In genomic region chr10:68562666-68563522, GRCh38 we compare ENCODE assay signal across 8 cellular contexts. TPM values are rescaled to one million over a fixed set of nuclear protein-coding genes. Genes with fewer than 3 reads are reported as not detected.
A peak's percentile ranks its signal among the peaks of the same experiment; 100 is the strongest.
DNase-seq lines count a peak whose midpoint lies in the region; ATAC-seq, FAIRE-seq and TF ChIP-seq lines count a peak whose summit lies in the region.

No MANE protein-coding gene starts in this region.

- CTCF ChIA-PET in A673 (lab: Charles Lee) (no interaction called here), WTC11 (lab: Charles Lee) (interaction anchor here (1.0 to 2.4 kb wide), 2 partner anchors 12 to 13 kb away, joined by 4 to 16 read pairs; no protein-coding TSS in a partner anchor)

- H3K27ac Mint-ChIP-seq in WTC11 (peak overlapping the region; percentile 99), immature natural killer cell (no peak overlapping the region)

- no peaks in the 10 kb centered on the region for H3K36me3 ChIP-seq in A673 (ENCODE audit: insufficient read depth, low read length, poor library complexity, severe bottlenecking)

- H3K9me3 Mint-ChIP-seq in WTC11, result no peaks in the 10 kb centered on the region
- peaks cover 0 to 3% (median 0%) of the 10 kb centered on the region in 6 donors for H3K9me3 Mint-ChIP-seq in immature natural killer cell

- no peaks in the 10 kb centered on the region; the same call in 1 of the 2 replicates for H3K27me3 Mint-ChIP-seq in WTC11 (ENCODE audit: low read depth)
- H3K27me3 Mint-ChIP-seq in immature natural killer cell (ENCODE audit: low read depth in 3 of 3), result peaks cover 15 to 32% (median 23%) of the 10 kb centered on the region in 3 donors

- POLR2A ChIA-PET in A673 (lab: Charles Lee; ENCODE audit: low non-redundant PET) (no interaction called here), WTC11 (lab: Charles Lee) (interaction anchor here (0.6 to 4.9 kb wide), 2 partner anchors 37 to 112 kb away, joined by 5 to 61 read pairs; no protein-coding TSS in a partner anchor)

- in situ Hi-C loops in G401 (cut with HindIII; ENCODE audit: low sequenced_read_pairs), result no loop called here

- H3K9me3 ChIP-seq in A673 (ENCODE audit: low read depth, low read length, poor library complexity, severe bottlenecking), result no peaks in the 10 kb centered on the region

- intact Hi-C loops in A673 (cut with micrococcal nuclease; ENCODE audit: unreplicated experiment), result loop anchor here (5.0 kb wide), 1 partner anchor 159 kb away; the partner anchor contains the start of gene CCAR1

- H3K4me3 Mint-ChIP-seq in WTC11, result peak overlapping the region; percentile 98
- peak overlapping the region in 3 of 5 donors; percentile 33 to 44 (median 35) for H3K4me3 Mint-ChIP-seq in immature natural killer cell

- no peaks in the 10 kb centered on the region for H3K27me3 ChIP-seq in A673 (replicated peaks; ENCODE audit: insufficient read depth, low read depth, low read length, poor library complexity)

- FAIRE-seq in HTR-8/SVneo (lab: Jason Lieb, UNC), result no peak

- peak overlapping the region; percentile 76 for H3K27ac ChIP-seq in A673 (ENCODE audit: low read depth, low read length, poor library complexity, severe bottlenecking)

- peaks cover 11% of the 10 kb centered on the region for H3K36me3 Mint-ChIP-seq in WTC11
- no peaks in the 10 kb centered on the region for H3K36me3 Mint-ChIP-seq in immature natural killer cell

- peaks cover 17% of the 10 kb centered on the region for H3K4me1 ChIP-seq in A673 (ENCODE audit: insufficient read depth, low read length, poor library complexity, severe bottlenecking)

- ATAC-seq in WTC11 (peak; percentile 64), GM21381 (IDR thresholded peaks at IDR 0.05; ENCODE audit: unreplicated experiment) (no peak)

- peak overlapping the region; percentile 80 for H3K4me3 ChIP-seq in A673 (ENCODE audit: low read depth, low read length, poor library complexity, severe bottlenecking)

- peaks cover 55% of the 10 kb centered on the region for H3K4me1 Mint-ChIP-seq in WTC11
- H3K4me1 Mint-ChIP-seq in immature natural killer cell, result peaks cover 18 to 36% of the 10 kb centered on the region in 2 donors

- TF ChIP-seq CTCF in A673 (conservative IDR thresholded peaks at IDR 0.05; ENCODE audit: low read depth, low read length) (no peak), WTC11 (IDR thresholded peaks at IDR 0.05) (no peak)

- BruUV-seq in A673 (replicated peaks; lab: Mats Ljungman, UMichigan), result TSS peak; percentile 42

- DNase-seq in A673 (ENCODE audit: low spot score), result peak; percentile 56
- peak; percentile 5 for DNase-seq in G401 (ENCODE audit: low spot score)
- peak; percentile 21 for DNase-seq in WTC11 (ENCODE audit: low spot score)
- no peak for DNase-seq in immature natural killer cell
- no peak for DNase-seq in HTR-8/SVneo (ENCODE audit: insufficient read length, low spot score)
- no peak for DNase-seq in AML-193 (lab: John Stamatoyannopoulos, UW)
- no peak for DNase-seq in stimulated activated CD8-positive, alpha-beta memory T cell treated with anti-CD3 and anti-CD28 coated beads, Interleukin-4, amount 100 ng/mL, for 48 hours

TF ChIP-seq in WTC11, 78 proteins besides CTCF, POLR2A, EP300 and RAD21 (continues in another document):
- TF ChIP-seq RELA (CRISPR knock-in tag; IDR thresholded peaks at IDR 0.05; ENCODE audit: borderline replicate concordance) (no peak), CDX4 (CRISPR knock-in tag; IDR thresholded peaks at IDR 0.05; ENCODE audit: borderline replicate concordance) (no peak), ZNF121 (CRISPR knock-in tag; IDR thresholded peaks at IDR 0.05) (no peak), KAT7 (CRISPR knock-in tag; IDR thresholded peaks at IDR 0.05; ENCODE audit: borderline replicate concordance) (no peak), ZNF671 (CRISPR knock-in tag; IDR thresholded peaks at IDR 0.05) (no peak), MAX (CRISPR knock-in tag; IDR thresholded peaks at IDR 0.05) (peak; percentile 68; the same call in 1 of the 2 replicates), ETV6 (CRISPR knock-in tag; IDR thresholded peaks at IDR 0.05) (peak; percentile 68; the same call in 1 of the 2 replicates), CREB1 (CRISPR knock-in tag; IDR thresholded peaks at IDR 0.05) (no peak), OVOL2 (CRISPR knock-in tag; IDR thresholded peaks at IDR 0.05; ENCODE audit: borderline replicate concordance) (no peak), SMAD3 (CRISPR knock-in tag; IDR thresholded peaks at IDR 0.05; ENCODE audit: borderline replicate concordance) (no peak), ZNF423 (CRISPR knock-in tag; IDR thresholded peaks at IDR 0.05) (no peak), TCF7 (CRISPR knock-in tag; IDR thresholded peaks at IDR 0.05; ENCODE audit: low read depth) (no peak), IRF1 (CRISPR knock-in tag; IDR thresholded peaks at IDR 0.05) (no peak), ZNF281 (CRISPR knock-in tag; IDR thresholded peaks at IDR 0.05) (0 out of 2 replicates have a peak, but pooled peaks have one; percentile 42), NFYB (CRISPR knock-in tag; conservative IDR thresholded peaks at IDR 0.05; ENCODE audit: low read depth) (no peak), TEAD1 (CRISPR knock-in tag; IDR thresholded peaks at IDR 0.05) (peak; percentile 62), MLX (CRISPR knock-in tag; IDR thresholded peaks at IDR 0.05) (no peak), USF2 (CRISPR knock-in tag; IDR thresholded peaks at IDR 0.05) (no peak)

RNA-seq across cellular contexts. Expression of gene TET1, which starts 2.8 kb away (rescaled TPM):
- total RNA-seq in A673 (2021), result 15.2 and 17.4 TPM in 2 replicates
- 3.1 and 6.7 TPM in 2 replicates for total RNA-seq in G401 (2014; rRNA removed; shearing (Covaris generic))
- 59.2 to 71.4 TPM (median 62.0 TPM) in 3 replicates for total RNA-seq in WTC11 (2021)
- 1 to 10 TPM in 1 of 3 donors, under 1 TPM in 1, not detected in 1; 0.40 to 1.5 TPM for polyA plus RNA-seq in immature natural killer cell

RNA-seq across cellular contexts. Expression of gene SLC25A16, which starts 35.6 kb away (rescaled TPM):
- total RNA-seq in A673 (2021) (17.9 and 19.1 TPM in 2 replicates), WTC11 (2021) (11.1 to 16.8 TPM (median 13.1 TPM) in 3 replicates)
- 7.5 and 14.3 TPM in 2 replicates for total RNA-seq in G401 (2014; rRNA removed; shearing (Covaris generic))
- polyA plus RNA-seq in immature natural killer cell, result 10 to 100 TPM in 1 of 3 donors, 1 to 10 TPM in 2; 6.4 to 13.0 (median 6.7) TPM

Comparison
In these comparisons a context has a peak if more than half of its experiments do, and no peak if none do; other contexts are left out.
1. DNase-seq: peak in A673 (single experiment), G401 (single experiment) and WTC11 (single experiment); none in immature natural killer cell (0 of 3), HTR-8/SVneo (single experiment), AML-193 (0 of 2) and stimulated activated CD8-positive, alpha-beta memory T cell treated with anti-CD3 and anti-CD28 coated beads, Interleukin-4, amount 100 ng/mL, for 48 hours (single experiment).